ENCODE assay signal across 11 cellular contexts in the genomic region with DNA sequence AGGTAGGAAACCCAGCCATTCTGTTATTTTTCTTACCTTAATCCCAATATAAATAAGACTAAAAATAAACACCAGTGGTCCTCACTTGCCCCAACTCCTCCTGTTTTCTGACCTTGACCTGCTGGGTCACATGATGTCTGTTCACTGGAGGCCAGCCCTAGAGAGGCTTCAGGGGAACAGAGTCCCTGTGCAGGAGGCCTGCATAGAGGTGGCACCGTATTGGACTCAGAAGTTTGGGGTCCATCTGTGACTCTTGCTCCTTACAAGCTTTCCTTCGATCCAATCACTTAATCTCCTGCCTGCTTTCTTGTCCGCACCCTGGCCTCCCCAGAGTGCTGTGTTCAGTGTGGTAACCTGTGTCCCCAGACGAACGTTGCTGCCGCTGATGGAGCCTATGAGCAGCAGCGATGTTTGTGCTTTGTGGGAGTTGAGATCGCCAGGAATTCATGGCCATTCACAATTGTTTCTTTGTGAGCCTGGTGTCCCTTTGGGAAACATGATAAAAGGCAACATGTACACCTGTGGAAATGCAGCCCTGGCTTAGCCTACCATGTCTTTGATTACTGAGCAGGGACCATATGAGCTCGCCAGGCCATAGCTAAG. TPM values are rescaled to one million over a fixed set of nuclear protein-coding genes. Genes with fewer than 3 reads are reported as not detected.
A peak's percentile ranks its signal among the peaks of the same experiment; 100 is the strongest.
DNase-seq lines count a peak whose midpoint lies in the region; ATAC-seq and TF ChIP-seq lines count a peak whose summit lies in the region.
"Had no signal": no experiment of that assay in that cellular context is flagged by ENCODE, and none has a peak within 500 bp of the region (broad histone marks: within the 10 kb centered on the region; RNA-seq: fewer than 3 reads in every experiment).

No MANE protein-coding gene starts in this region.

- peak overlapping the region; percentile 88 to 97 (median 95) for H3K27ac Mint-ChIP-seq in CD14-positive monocyte
- peak overlapping the region; percentile 81 to 92 for H3K27ac Mint-ChIP-seq in effector memory CD8-positive, alpha-beta T cell

- H3K27ac ChIP-seq in caudate nucleus (ENCODE audit: low read depth, low read length) (no peak overlapping the region), coronary artery (no peak overlapping the region)
- H3K27ac ChIP-seq: foreskin keratinocyte had no signal

- ATAC-seq in GM19351 (IDR thresholded peaks at IDR 0.05; ENCODE audit: unreplicated experiment): peak; percentile 7
- peak; percentile 2 for ATAC-seq in HG03521 (IDR thresholded peaks at IDR 0.05; ENCODE audit: unreplicated experiment)
- ATAC-seq in effector memory CD8-positive, alpha-beta T cell (replicated peaks): no peak
- ATAC-seq in HG02610 (IDR thresholded peaks at IDR 0.05; ENCODE audit: unreplicated experiment): no peak
- ATAC-seq: foreskin keratinocyte, left ventricle myocardium superior had no signal

- H3K4me3 ChIP-seq in coronary artery: no peak overlapping the region

- no peaks in the 10 kb centered on the region for H3K9me3 Mint-ChIP-seq in CD14-positive monocyte
- H3K9me3 Mint-ChIP-seq in effector memory CD8-positive, alpha-beta T cell: no peaks in the 10 kb centered on the region

- peaks cover 54 to 67% of the 10 kb centered on the region in 2 donors for H3K36me3 Mint-ChIP-seq in CD14-positive monocyte
- peaks cover 15% of the 10 kb centered on the region for H3K36me3 Mint-ChIP-seq in effector memory CD8-positive, alpha-beta T cell (ENCODE audit: insufficient read depth)

- H3K4me3 Mint-ChIP-seq in CD14-positive monocyte: no peak overlapping the region
- peak overlapping the region; percentile 18 to 85 for H3K4me3 Mint-ChIP-seq in effector memory CD8-positive, alpha-beta T cell

- H3K4me1 Mint-ChIP-seq in CD14-positive monocyte: peaks cover 71% of the 10 kb centered on the region
- H3K4me1 Mint-ChIP-seq in effector memory CD8-positive, alpha-beta T cell (ENCODE audit: low read depth in 2 of 2): peaks cover 35 to 46% of the 10 kb centered on the region in 2 donors

- no peaks in the 10 kb centered on the region for H3K27me3 Mint-ChIP-seq in CD14-positive monocyte (ENCODE audit: low read depth in 3 of 3)
- no peaks in the 10 kb centered on the region for H3K27me3 Mint-ChIP-seq in effector memory CD8-positive, alpha-beta T cell

- no peak for TF ChIP-seq CTCF in CD14-positive monocyte (IDR thresholded peaks at IDR 0.05)
- no peak for TF ChIP-seq CTCF in coronary artery (IDR thresholded peaks at IDR 0.05)

- DNase-seq in CD14-positive monocyte (ENCODE audit: low spot score) (no peak), caudate nucleus (lab: John Stamatoyannopoulos, UW) (no peak), coronary artery (ENCODE audit: low spot score) (no peak), SHP77 (lab: John Stamatoyannopoulos, UW) (no peak)
- no peak for DNase-seq in effector memory CD8-positive, alpha-beta T cell
- DNase-seq: foreskin keratinocyte, left ventricle myocardium superior, NCI-H1092 had no signal

- intact Hi-C loops in CD14-positive monocyte (cut with micrococcal nuclease): no loop called here

RNA-seq across cellular contexts. Expression of a gene that starts 4.7 kb away (rescaled TPM):
- polyA plus RNA-seq in CD14-positive monocyte: 100 to 1,000 TPM; 159 to 276 TPM

RNA-seq across cellular contexts. Expression of a gene that starts 16.1 kb away (rescaled TPM):
- under 1 TPM; 0.21 to 0.23 TPM for polyA plus RNA-seq in CD14-positive monocyte

RNA-seq across cellular contexts. Expression of a gene that starts 48.3 kb away (rescaled TPM):
- polyA plus RNA-seq in CD14-positive monocyte: 100 to 1,000 TPM; 373 to 400 TPM

Comparison
In these comparisons a context has a peak if more than half of its experiments do, and no peak if none do; other contexts are left out.
1. H3K4me3 Mint-ChIP-seq: peak in effector memory CD8-positive, alpha-beta T cell (2 of 2); none in CD14-positive monocyte (0 of 2).
2. ATAC-seq: peak in GM19351 (single experiment) and HG03521 (single experiment); none in effector memory CD8-positive, alpha-beta T cell (single experiment) and HG02610 (single experiment).